In genomic region chr1:17220287-17220686, GRCh38 we compare ENCODE assay signal across 28 cellular contexts. TPM values are rescaled to one million over a fixed set of nuclear protein-coding genes. Genes with fewer than 3 reads are reported as not detected.
"Had no signal": no experiment of that assay in that cellular context is flagged by ENCODE, and none has a peak within 500 bp of the region (broad histone marks: within the 10 kb centered on the region; RNA-seq: fewer than 3 reads in every experiment).

No MANE protein-coding gene starts in this region.

- H3K9me3 ChIP-seq: stomach, suprapubic skin, testis, thoracic aorta, thyroid gland, tibial artery, tibial nerve, transverse colon, upper lobe of left lung, upper lobe of right lung, uterus, vagina had no signal

- DNase-seq: stimulated activated CD4-positive, alpha-beta T cell treated with anti-CD3 and anti-CD28 coated beads, Interleukin-2, amount 100 ng/mL, for 48 hours; stimulated activated CD4-positive, alpha-beta T cell treated with anti-CD3 and anti-CD28 coated beads, Interleukin-4, amount 100 ng/mL, for 1 hour; stimulated activated CD4-positive, alpha-beta T cell treated with anti-CD3 and anti-CD28 coated beads, Interleukin-4, amount 100 ng/mL, for 24 hours; stimulated activated CD4-positive, alpha-beta T cell treated with anti-CD3 and anti-CD28 coated beads, Interleukin-4, amount 100 ng/mL, for 4 hours; stimulated activated CD8-positive, alpha-beta memory T cell treated with anti-CD3 and anti-CD28 coated beads, Interleukin-4, amount 100 ng/mL, for 48 hours; stimulated activated naive B cell treated with anti-CD40 and anti-IgM and Interleukin-4, amounts not matched to agents 10 μg/mL and 1 μg/mL and 100 μg/mL, for 72 hours; stimulated activated naive CD4-positive, alpha-beta T cell; stimulated activated naive CD4-positive, alpha-beta T cell treated with Interleukin-2 at 50 U/mL for 16 hours; stimulated activated naive CD8-positive, alpha-beta T cell treated with anti-CD3 and anti-CD28 coated beads, Interleukin-15, amount 100 ng/mL, for 72 hours; stimulated activated naive CD8-positive, alpha-beta T cell treated with anti-CD3 and anti-CD28 coated beads, Interleukin-15, Interleukin-2, amounts not matched to agents 100 U/mL and 50 U/mL, for 24 hours; stomach; substantia nigra; testis; thyroid gland; tibial artery; transverse colon; trophoblast cell; upper lobe of left lung; upper lobe of right lung; uterus had no signal

- ATAC-seq: stimulated activated effector memory CD8-positive, alpha-beta T cell treated with anti-CD3 and anti-CD28 coated beads, Interleukin-12 subunit alpha, Interleukin-12 subunit beta, amount 100 ng/mL, for 72 hours; stimulated activated memory B cell treated with anti-CD40 and anti-IgM and Interleukin-4, amounts not matched to agents 10 μg/mL and 1 μg/mL and 100 μg/mL, for 72 hours; stimulated activated naive B cell treated with anti-CD40 and anti-IgM and Interleukin-4, amounts not matched to agents 10 μg/mL and 1 μg/mL and 100 μg/mL, for 72 hours; stimulated activated naive CD8-positive, alpha-beta T cell treated with anti-CD3 and anti-CD28 coated beads, Interleukin-15, amount 100 ng/mL, for 72 hours; stimulated activated naive CD8-positive, alpha-beta T cell treated with anti-CD3 and anti-CD28 coated beads, Interleukin-15, Interleukin-2, amounts not matched to agents 100 U/mL and 50 U/mL, for 24 hours; upper lobe of right lung had no signal

- H3K4me3 ChIP-seq: stomach, suprapubic skin, testis, thoracic aorta, thyroid gland, tibial artery, tibial nerve, transverse colon, upper lobe of left lung, upper lobe of right lung, uterus, vagina had no signal

- H3K27ac ChIP-seq: stomach, suprapubic skin, testis, thoracic aorta, thyroid gland, tibial artery, tibial nerve, transverse colon, upper lobe of left lung, upper lobe of right lung, uterus, vagina had no signal

- H3K4me1 ChIP-seq: stomach, testis, thyroid gland, tibial artery, tibial nerve, transverse colon, upper lobe of left lung, upper lobe of right lung, uterus, vagina had no signal

- H3K27me3 ChIP-seq: testis, thyroid gland, tibial nerve, upper lobe of left lung, uterus, vagina had no signal

- H3K36me3 ChIP-seq: stomach, suprapubic skin, thoracic aorta, thyroid gland, tibial artery, tibial nerve, transverse colon, upper lobe of left lung, upper lobe of right lung, uterus, vagina had no signal

RNA-seq across cellular contexts. Expression of gene PADI1, which starts 15.4 kb away (rescaled TPM):
- total RNA-seq: subcutaneous adipose tissue, temporal lobe, thyroid gland, tibial nerve, upper lobe of left lung, upper lobe of right lung had no signal

RNA-seq across cellular contexts. Expression of gene PADI3, which starts 28.6 kb away (rescaled TPM):
- total RNA-seq: stomach, subcutaneous adipose tissue, temporal lobe, thoracic aorta, thyroid gland, tibial nerve, transverse colon, upper lobe of left lung, upper lobe of right lung, uterus had no signal
